In genomic region chr12:70581199-70581598, GRCh38 we compare ENCODE assay signal across 1 cellular context.
TF ChIP-seq lines count a peak whose summit lies in the region.

No MANE protein-coding gene starts in this region.

TF ChIP-seq in GM12878, 131 proteins besides CTCF, POLR2A, EP300 and RAD21 (continued from another document):
- TF ChIP-seq SKIL (IDR thresholded peaks at IDR 0.05; ENCODE audit: low read depth, poor library complexity, severe bottlenecking) (peak; percentile 29), MEF2A (IDR thresholded peaks at IDR 0.05; ENCODE audit: insufficient read depth, low read depth, low read length) (0 out of 2 replicates have a peak, but pooled peaks have one; percentile 26)
